In genomic region chr20:50423758-50424157, GRCh38 we compare ENCODE assay signal across 15 cellular contexts.
DNase-seq lines count a peak whose midpoint lies in the region; ATAC-seq and TF ChIP-seq lines count a peak whose summit lies in the region.
"Had no signal": no experiment of that assay in that cellular context is flagged by ENCODE, and none has a peak within 500 bp of the region (broad histone marks: within the 10 kb centered on the region; RNA-seq: fewer than 3 reads in every experiment).

No MANE protein-coding gene starts in this region.

- no peak for DNase-seq in adipocyte (ENCODE audit: low read depth)
- DNase-seq in hepatocyte (ENCODE audit: low spot score), result no peak
- no peak for DNase-seq in AG20443 (ENCODE audit: low spot score)
- no peak for DNase-seq in foreskin fibroblast
- DNase-seq: activated CD8-positive, alpha-beta memory T cell treated with anti-CD3 and anti-CD28 coated beads for 24 hours; activated effector memory CD4-positive, alpha-beta T cell treated with anti-CD3 and anti-CD28 coated beads, Interleukin-2, amount 50 U/mL, for 16 hours; DND-41; effector CD4-positive, alpha-beta T cell; NCI-H2107; stimulated activated naive CD8-positive, alpha-beta T cell treated with anti-CD3 and anti-CD28 coated beads, Interleukin-15, amount 100 ng/mL, for 72 hours had no signal

- no peak overlapping the region for H2AFZ ChIP-seq in hepatocyte

- H3K27ac ChIP-seq in BLaER1, result no peak overlapping the region
- peak overlapping the region; percentile 95 for H3K27ac ChIP-seq in hepatocyte
- peak overlapping the region; percentile 52 for H3K27ac ChIP-seq in skeletal muscle tissue (ENCODE audit: low read depth, low read length)
- H3K27ac ChIP-seq: SK-N-MC had no signal

- WGBS in hepatocyte (ENCODE audit: low lambda C conversion rate, missing lambda C conversion rate), result 78% methylated on average over 6 of the region's 6 CpGs

- H3K4me3 ChIP-seq in BLaER1 (no peak overlapping the region), adipocyte (ENCODE audit: low read length) (no peak overlapping the region), hepatocyte (no peak overlapping the region), skeletal muscle tissue (ENCODE audit: low read length in 3 of 3) (no peak overlapping the region), foreskin fibroblast (ENCODE audit: low read depth in 1 of 2, low read length in 2 of 2) (no peak overlapping the region)
- H3K4me3 ChIP-seq: SK-N-MC had no signal

- no peaks in the 10 kb centered on the region for H3K9me2 ChIP-seq in hepatocyte (replicated peaks; ENCODE audit: insufficient read depth)

- H3K9ac ChIP-seq in BLaER1 (no peak overlapping the region), adipocyte (ENCODE audit: low read length) (peak overlapping the region; percentile 75), skeletal muscle tissue (ENCODE audit: low read depth in 1 of 3, low read length in 3 of 3) (no peak overlapping the region)

- no peaks in the 10 kb centered on the region for H3K79me2 ChIP-seq in hepatocyte

- H3K4me2 ChIP-seq in BLaER1, result peak overlapping the region; percentile 19; the same call in 1 of the 2 replicates
- H3K4me2 ChIP-seq in hepatocyte, result peak overlapping the region; percentile 20

- TF ChIP-seq CTCF in hepatocyte (IDR thresholded peaks at IDR 0.05; ENCODE audit: poor library complexity) (no peak), foreskin fibroblast (IDR thresholded peaks at IDR 0.05; ENCODE audit: low read depth, low read length) (no peak)

- H3K36me3 ChIP-seq in BLaER1 (no peaks in the 10 kb centered on the region), adipocyte (ENCODE audit: control insufficient read depth, insufficient read depth, low read length, severe bottlenecking) (no peaks in the 10 kb centered on the region), hepatocyte (replicated peaks; ENCODE audit: insufficient read depth, low read depth) (no peaks in the 10 kb centered on the region), skeletal muscle tissue (ENCODE audit: control insufficient read depth in 3 of 3, insufficient read depth in 3 of 3, low read length in 3 of 3) (no peaks in the 10 kb centered on the region)

- H3K4me1 ChIP-seq in BLaER1 (peaks cover 11% of the 10 kb centered on the region), adipocyte (ENCODE audit: control insufficient read depth, insufficient read depth, low read length) (peaks cover 40% of the 10 kb centered on the region), hepatocyte (ENCODE audit: insufficient read depth) (peaks cover 32% of the 10 kb centered on the region), skeletal muscle tissue (ENCODE audit: control insufficient read depth in 3 of 3, insufficient read depth in 3 of 3, low read length in 3 of 3) (peaks cover 19 to 37% (median 20%) of the 10 kb centered on the region in 3 donors)

- ATAC-seq in GM21786 (IDR thresholded peaks at IDR 0.05; ENCODE audit: unreplicated experiment) (no peak), GM18858 (IDR thresholded peaks at IDR 0.05; ENCODE audit: unreplicated experiment) (no peak)
- ATAC-seq: stimulated activated naive CD8-positive, alpha-beta T cell treated with anti-CD3 and anti-CD28 coated beads, Interleukin-15, amount 100 ng/mL, for 72 hours had no signal

- H3K27me3 ChIP-seq in BLaER1 (no peaks in the 10 kb centered on the region), adipocyte (replicated peaks; ENCODE audit: control insufficient read depth, insufficient read depth, low read length) (no peaks in the 10 kb centered on the region), hepatocyte (no peaks in the 10 kb centered on the region), skeletal muscle tissue (ENCODE audit: control insufficient read depth in 3 of 3, insufficient read depth in 3 of 3, low read length in 3 of 3) (no peaks in the 10 kb centered on the region)

- no peaks in the 10 kb centered on the region for H4K20me1 ChIP-seq in BLaER1
- H4K20me1 ChIP-seq in hepatocyte (ENCODE audit: insufficient read depth, poor library complexity, severe bottlenecking), result no peaks in the 10 kb centered on the region

- H3K9me3 ChIP-seq in BLaER1, result peaks cover 5% of the 10 kb centered on the region
- H3K9me3 ChIP-seq in adipocyte (ENCODE audit: control insufficient read depth, low read length), result peaks cover 9% of the 10 kb centered on the region
- no peaks in the 10 kb centered on the region for H3K9me3 ChIP-seq in hepatocyte (ENCODE audit: low read depth)
- no peaks in the 10 kb centered on the region for H3K9me3 ChIP-seq in skeletal muscle tissue (ENCODE audit: control insufficient read depth in 3 of 3, low read length in 3 of 3)
